8 cellular contexts compared by ENCODE assay signal in genomic region chr17:77086433-77087010, GRCh38. TPM values are rescaled to one million over a fixed set of nuclear protein-coding genes. Genes with fewer than 3 reads are reported as not detected.
DNase-seq lines count a peak whose midpoint lies in the region; ATAC-seq and TF ChIP-seq lines count a peak whose summit lies in the region.

No MANE protein-coding gene starts in this region.

- TF ChIP-seq CTCF in CD4-positive, alpha-beta T cell (IDR thresholded peaks at IDR 0.05), result peak; percentile 90
- TF ChIP-seq CTCF in colonic mucosa (IDR thresholded peaks at IDR 0.05) (peak; percentile 86), liver (IDR thresholded peaks at IDR 0.05; ENCODE audit: low read depth, low read length, missing input control) (peak; percentile 89)

- H3K36me3 ChIP-seq in colonic mucosa (no peaks in the 10 kb centered on the region), liver (ENCODE audit: control insufficient read depth in 4 of 4, insufficient read depth in 3 of 4, low read depth in 1 of 4, low read length in 3 of 4) (peaks cover 2 to 12% (median 3%) of the 10 kb centered on the region in 4 donors)

- H3K4me3 ChIP-seq in colonic mucosa, result no peak overlapping the region
- H3K4me3 ChIP-seq in liver (ENCODE audit: low read depth in 1 of 3, low read length in 3 of 3), result no peak overlapping the region

- H3K9me3 ChIP-seq in CD4-positive, alpha-beta T cell (ENCODE audit: control insufficient read depth, low read length), result no peaks in the 10 kb centered on the region
- H3K9me3 ChIP-seq in colonic mucosa (no peaks in the 10 kb centered on the region), liver (ENCODE audit: control insufficient read depth in 4 of 4, low read length in 3 of 4) (no peaks in the 10 kb centered on the region)

- ATAC-seq in CD4-positive, alpha-beta T cell (ENCODE audit: poor library complexity), result peak; percentile 42
- ATAC-seq in HG03521 (IDR thresholded peaks at IDR 0.05; ENCODE audit: unreplicated experiment), result no peak

- H3K27ac Mint-ChIP-seq in CD4-positive, alpha-beta T cell, result no peak overlapping the region
- H3K27ac Mint-ChIP-seq in activated CD4-positive, alpha-beta T cell treated with anti-CD3 and anti-CD28 coated beads, Interleukin-2, amount 10 ng/mL, durations not matched to agents 24 days and 14 days, result no peak overlapping the region

- peak; percentile 82 to 90 for TF ChIP-seq RAD21 in liver (IDR thresholded peaks at IDR 0.05)

- intact Hi-C loops in CD4-positive, alpha-beta T cell (cut with DNase I, micrococcal nuclease), result loop anchor here (1.0 to 5.0 kb wide), 2 partner anchors 161 to 359 kb away; partner anchors contain the start of genes JMJD6 (in 1 of the 2) and METTL23 (in 1 of the 2)
- intact Hi-C loops in activated CD4-positive, alpha-beta T cell treated with anti-CD3 and anti-CD28 coated beads, Interleukin-2, amount 10 ng/mL, durations not matched to agents 24 days and 14 days (cut with micrococcal nuclease), result loop anchor here (1.0 to 5.0 kb wide), 2 partner anchors 41 to 161 kb away; no protein-coding TSS in a partner anchor
- intact Hi-C loops in colonic mucosa (cut with DNase I), result loop anchor here (2.0 kb wide), 1 partner anchor 160 kb away; no protein-coding TSS in a partner anchor

- H3K27me3 ChIP-seq in CD4-positive, alpha-beta T cell (ENCODE audit: control insufficient read depth, insufficient read depth, low read length), result no peaks in the 10 kb centered on the region
- H3K27me3 ChIP-seq in colonic mucosa (no peaks in the 10 kb centered on the region), liver (ENCODE audit: control insufficient read depth in 4 of 4, insufficient read depth in 4 of 4, low read length in 3 of 4) (peaks cover 0 to 3% (median 0%) of the 10 kb centered on the region in 4 donors)

- H3K9ac ChIP-seq in colonic mucosa (ENCODE audit: low read depth in 2 of 2, low read length in 2 of 2) (peak overlapping the region in 1 of 2 donors; percentile 28), liver (ENCODE audit: low read depth in 1 of 2, low read length in 2 of 2) (peak overlapping the region in 1 of 2 donors; percentile 69)

- H3K4me1 ChIP-seq in colonic mucosa (peaks cover 4% of the 10 kb centered on the region), liver (ENCODE audit: control insufficient read depth in 4 of 4, insufficient read depth in 4 of 4, low read length in 3 of 4) (peaks cover 2 to 18% (median 14%) of the 10 kb centered on the region in 4 donors)

- peak overlapping the region; percentile 83 for H3K4me3 Mint-ChIP-seq in CD4-positive, alpha-beta T cell
- peak overlapping the region; percentile 22 for H3K4me3 Mint-ChIP-seq in activated CD4-positive, alpha-beta T cell treated with anti-CD3 and anti-CD28 coated beads, Interleukin-2, amount 10 ng/mL, durations not matched to agents 24 days and 14 days

- H3K36me3 Mint-ChIP-seq in CD4-positive, alpha-beta T cell (ENCODE audit: low read depth), result peaks cover 30% of the 10 kb centered on the region
- H3K36me3 Mint-ChIP-seq in activated CD4-positive, alpha-beta T cell treated with anti-CD3 and anti-CD28 coated beads, Interleukin-2, amount 10 ng/mL, durations not matched to agents 24 days and 14 days (ENCODE audit: low read depth), result peaks cover 29% of the 10 kb centered on the region

- WGBS in liver, result 17% methylated on average over 11 of the region's 11 CpGs

- CTCF ChIA-PET in CD4-positive, alpha-beta T cell (lab: Charles Lee), result interaction anchor here (0.7 to 1.0 kb wide), 3 partner anchors 74 to 359 kb away, joined by 3 to 5 read pairs (median 3); no protein-coding TSS in a partner anchor
- CTCF ChIA-PET in HEK293T (lab: Yijun Ruan, JAX), result interaction anchor here (0.6 to 2.7 kb wide), 8 partner anchors 10 to 205 kb away, joined by 3 to 8 read pairs (median 5); no protein-coding TSS in a partner anchor

- no peak overlapping the region for H3K27ac ChIP-seq in CD4-positive, alpha-beta T cell (ENCODE audit: low read depth, low read length)
- H3K27ac ChIP-seq in colonic mucosa, result no peak overlapping the region
- H3K27ac ChIP-seq in liver (ENCODE audit: low read depth in 1 of 2, low read length in 2 of 2), result peak overlapping the region in 1 of 2 donors; percentile 18

- H3K4me1 Mint-ChIP-seq in CD4-positive, alpha-beta T cell (ENCODE audit: low read depth), result peaks cover 36% of the 10 kb centered on the region
- H3K4me1 Mint-ChIP-seq in activated CD4-positive, alpha-beta T cell treated with anti-CD3 and anti-CD28 coated beads, Interleukin-2, amount 10 ng/mL, durations not matched to agents 24 days and 14 days, result peaks cover 35% of the 10 kb centered on the region

- no peaks in the 10 kb centered on the region for H3K9me3 Mint-ChIP-seq in CD4-positive, alpha-beta T cell
- no peaks in the 10 kb centered on the region for H3K9me3 Mint-ChIP-seq in activated CD4-positive, alpha-beta T cell treated with anti-CD3 and anti-CD28 coated beads, Interleukin-2, amount 10 ng/mL, durations not matched to agents 24 days and 14 days

- POLR2A ChIA-PET in CD4-positive, alpha-beta T cell (lab: Charles Lee), result interaction anchor here (0.7 to 1.5 kb wide), 2 partner anchors 12 to 54 kb away, joined by 4 to 6 read pairs; partner anchors contain the start of gene SEC14L1
- POLR2A ChIA-PET in HEK293T (lab: Yijun Ruan, JAX), result interaction anchor here (3.2 kb wide), 1 partner anchor 54 kb away, joined by 16 read pairs; the partner anchor contains the start of gene SEC14L1

- H3K27me3 Mint-ChIP-seq in CD4-positive, alpha-beta T cell, result no peaks in the 10 kb centered on the region
- no peaks in the 10 kb centered on the region for H3K27me3 Mint-ChIP-seq in activated CD4-positive, alpha-beta T cell treated with anti-CD3 and anti-CD28 coated beads, Interleukin-2, amount 10 ng/mL, durations not matched to agents 24 days and 14 days

- peak; percentile 57 to 83 (median 68) for DNase-seq in CD4-positive, alpha-beta T cell
- DNase-seq in HEK293T (ENCODE audit: extremely low spot score) (peak; percentile 82), NCI-H510A treated with DMSO at 0.1 percent for 48 hours (lab: John Stamatoyannopoulos, UW) (peak; percentile 88), colonic mucosa (peak; percentile 94)
- DNase-seq in activated CD4-positive, alpha-beta T cell treated with anti-CD3 and anti-CD28 coated beads, Interleukin-2, amount 10 ng/mL, durations not matched to agents 24 days and 14 days, result peak; percentile 95
- peak; percentile 31 to 80 (median 52) for DNase-seq in stimulated activated CD4-positive, alpha-beta T cell treated with anti-CD3 and anti-CD28 coated beads, TNF-alpha, amount 100 ng/mL, for 1 hour (ENCODE audit: low read depth in 3 of 3, low spot score in 1 of 3)

TF ChIP-seq in HEK293T, 16 proteins besides CTCF, POLR2A, EP300 and RAD21 (continues in another document):
- no peak for TF ChIP-seq SUZ12 (IDR thresholded peaks at IDR 0.05)
- TF ChIP-seq NFRKB (IDR thresholded peaks at IDR 0.05), result no peak
- TF ChIP-seq CTBP1 (IDR thresholded peaks at IDR 0.05; ENCODE audit: borderline replicate concordance), result no peak
- TF ChIP-seq ZNF384 (IDR thresholded peaks at IDR 0.05), result no peak
- TF ChIP-seq LEF1 (IDR thresholded peaks at IDR 0.05; ENCODE audit: borderline replicate concordance), result no peak
- no peak for TF ChIP-seq FOXA1 (IDR thresholded peaks at IDR 0.05)
- no peak for TF ChIP-seq ELF4 (IDR thresholded peaks at IDR 0.05)
- TF ChIP-seq FOXK2 (IDR thresholded peaks at IDR 0.05), result no peak
- no peak for TF ChIP-seq PKNOX1 (IDR thresholded peaks at IDR 0.05)
- no peak for TF ChIP-seq L3MBTL2 (conservative IDR thresholded peaks at IDR 0.05)
- no peak for TF ChIP-seq FOXM1 (IDR thresholded peaks at IDR 0.05; ENCODE audit: borderline replicate concordance)
- TF ChIP-seq SP1 (IDR thresholded peaks at IDR 0.05), result no peak
- TF ChIP-seq ARNT (IDR thresholded peaks at IDR 0.05), result no peak
- no peak for TF ChIP-seq BHLHE40 (IDR thresholded peaks at IDR 0.05; ENCODE audit: borderline replicate concordance)

TF ChIP-seq in liver, 16 proteins besides CTCF, POLR2A, EP300 and RAD21:
- TF ChIP-seq HNF4A (conservative IDR thresholded peaks at IDR 0.05) (peak in 1 of 2 donors; percentile 40), REST (IDR thresholded peaks at IDR 0.05) (no peak), FOXA1 (IDR thresholded peaks at IDR 0.05) (no peak)

RNA-seq across cellular contexts. Expression of gene SEC14L1, which starts 54.2 kb away (rescaled TPM):
- 10 to 100 TPM; 97.3 to 98.5 TPM for total RNA-seq in CD4-positive, alpha-beta T cell
- total RNA-seq in activated CD4-positive, alpha-beta T cell treated with anti-CD3 and anti-CD28 coated beads, Interleukin-2, amount 10 ng/mL, durations not matched to agents 24 days and 14 days, result 71.4 and 73.1 TPM in 2 replicates
- total RNA-seq in colonic mucosa, result 10 to 100 TPM; 31.0 to 38.8 TPM
- 10 to 100 TPM; 34.6 to 52.0 TPM for total RNA-seq in liver
- polyA plus RNA-seq in liver, result 10 to 100 TPM; 17.0 to 19.0 TPM
